Comparison of ENCODE assay signal across 14 cellular contexts in genomic region chr6:141123497-141123896, GRCh38.
"Had no signal": no experiment of that assay in that cellular context is flagged by ENCODE, and none has a peak within 500 bp of the region (broad histone marks: within the 10 kb centered on the region; RNA-seq: fewer than 3 reads in every experiment).

No MANE protein-coding gene starts in this region.

- H3K9me3 Mint-ChIP-seq: activated CD4-positive, alpha-beta T cell treated with anti-CD3 and anti-CD28 coated beads, Interleukin-2, amount 10 ng/mL, durations not matched to agents 24 days and 14 days; stimulated activated memory B cell treated with anti-CD40 and anti-IgM and Interleukin-4, amounts not matched to agents 10 μg/mL and 1 μg/mL and 100 μg/mL, for 72 hours; type B pancreatic cell had no signal

- H3K36me3 ChIP-seq: lower lobe of right lung, right atrium auricular region had no signal

- H3K4me3 Mint-ChIP-seq: activated CD4-positive, alpha-beta T cell treated with anti-CD3 and anti-CD28 coated beads, Interleukin-2, amount 10 ng/mL, durations not matched to agents 24 days and 14 days; activated naive CD4-positive, alpha-beta T cell treated with anti-CD3 and anti-CD28 coated beads for 36 hours; immature natural killer cell; mesothelial cell of epicardium; stimulated activated memory B cell treated with anti-CD40 and anti-IgM and Interleukin-4, amounts not matched to agents 10 μg/mL and 1 μg/mL and 100 μg/mL, for 72 hours; type B pancreatic cell; WTC11 had no signal

- H3K4me1 ChIP-seq: lower lobe of right lung, right atrium auricular region had no signal

- H3K9me3 ChIP-seq: lower lobe of right lung, right atrium auricular region had no signal

- H3K27me3 Mint-ChIP-seq: activated CD4-positive, alpha-beta T cell treated with anti-CD3 and anti-CD28 coated beads, Interleukin-2, amount 10 ng/mL, durations not matched to agents 24 days and 14 days; stimulated activated memory B cell treated with anti-CD40 and anti-IgM and Interleukin-4, amounts not matched to agents 10 μg/mL and 1 μg/mL and 100 μg/mL, for 72 hours; type B pancreatic cell had no signal

- H3K4me3 ChIP-seq: dorsolateral prefrontal cortex, lower lobe of right lung, right atrium auricular region, smooth muscle cell had no signal

- H3K27ac ChIP-seq: dorsolateral prefrontal cortex, lower lobe of right lung, right atrium auricular region had no signal

- H3K4me1 Mint-ChIP-seq: activated CD4-positive, alpha-beta T cell treated with anti-CD3 and anti-CD28 coated beads, Interleukin-2, amount 10 ng/mL, durations not matched to agents 24 days and 14 days; immature natural killer cell; WTC11 had no signal

- DNase-seq: activated CD4-positive, alpha-beta T cell treated with anti-CD3 and anti-CD28 coated beads, Interleukin-2, amount 10 ng/mL, durations not matched to agents 24 days and 14 days; activated naive CD4-positive, alpha-beta T cell treated with anti-CD3 and anti-CD28 coated beads for 36 hours; dorsolateral prefrontal cortex; glutamatergic neuron; immature natural killer cell; left cardiac atrium; lower lobe of right lung had no signal

- H3K27ac Mint-ChIP-seq: activated CD4-positive, alpha-beta T cell treated with anti-CD3 and anti-CD28 coated beads, Interleukin-2, amount 10 ng/mL, durations not matched to agents 24 days and 14 days; activated naive CD4-positive, alpha-beta T cell treated with anti-CD3 and anti-CD28 coated beads for 36 hours; immature natural killer cell; stimulated activated memory B cell treated with anti-CD40 and anti-IgM and Interleukin-4, amounts not matched to agents 10 μg/mL and 1 μg/mL and 100 μg/mL, for 72 hours; type B pancreatic cell had no signal

- ATAC-seq: esophagus mucosa; left cardiac atrium; lower lobe of right lung; stimulated activated memory B cell treated with anti-CD40 and anti-IgM and Interleukin-4, amounts not matched to agents 10 μg/mL and 1 μg/mL and 100 μg/mL, for 72 hours; WTC11 had no signal

- H3K27me3 ChIP-seq: dorsolateral prefrontal cortex, right atrium auricular region had no signal

- H3K4me2 ChIP-seq: smooth muscle cell had no signal

- H3K36me3 Mint-ChIP-seq: immature natural killer cell; stimulated activated memory B cell treated with anti-CD40 and anti-IgM and Interleukin-4, amounts not matched to agents 10 μg/mL and 1 μg/mL and 100 μg/mL, for 72 hours; type B pancreatic cell; WTC11 had no signal
